ENCODE assay signal across 14 cellular contexts in the genomic region with DNA sequence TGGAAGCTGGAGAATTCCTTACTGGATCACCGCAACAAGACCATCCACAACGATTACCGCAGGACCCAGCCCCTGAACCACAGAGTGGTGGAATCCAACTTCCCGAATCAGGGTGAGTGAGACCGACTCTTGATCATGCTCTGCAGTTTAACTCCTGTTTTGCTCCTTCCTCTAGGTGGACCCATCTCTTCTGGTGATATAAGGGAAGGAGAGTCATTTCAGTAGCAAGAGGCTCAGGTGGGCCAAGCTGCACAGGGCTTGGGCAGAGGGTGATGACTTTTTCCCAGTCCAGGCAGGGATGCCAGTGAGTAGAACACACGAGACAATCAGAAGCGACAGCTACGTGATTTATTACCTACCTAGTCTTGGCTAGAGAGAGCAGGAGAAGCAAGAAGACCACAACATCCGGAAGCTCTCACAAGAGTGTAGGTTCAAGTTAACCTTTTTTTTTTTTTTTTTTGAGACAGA. TPM values are rescaled to one million over a fixed set of nuclear protein-coding genes. Genes with fewer than 3 reads are reported as not detected.
DNase-seq lines count a peak whose midpoint lies in the region; ATAC-seq and TF ChIP-seq lines count a peak whose summit lies in the region.
"Had no signal": no experiment of that assay in that cellular context is flagged by ENCODE, and none has a peak within 500 bp of the region (broad histone marks: within the 10 kb centered on the region; RNA-seq: fewer than 3 reads in every experiment).

No MANE protein-coding gene starts in this region.

- no peak for TF ChIP-seq POLR2A in NB4 (IDR thresholded peaks at IDR 0.05; ENCODE audit: extremely low read depth, insufficient read length)

- no peak for TF ChIP-seq CTCF in NB4 (IDR thresholded peaks at IDR 0.05; ENCODE audit: low read depth, low read length)

- H3K27ac Mint-ChIP-seq in activated CD4-positive, alpha-beta T cell treated with anti-CD3 and anti-CD28 coated beads for 36 hours, result peak overlapping the region; percentile 84
- H3K27ac Mint-ChIP-seq: type B pancreatic cell had no signal

- CTCF ChIA-PET in activated CD4-positive, alpha-beta T cell treated with anti-CD3 and anti-CD28 coated beads for 36 hours (lab: Charles Lee), result interaction anchor here (0.7 to 2.5 kb wide), 7 partner anchors 10 to 52 kb away, joined by 3 to 10 read pairs (median 6); no protein-coding TSS in a partner anchor

- H3K4me1 Mint-ChIP-seq in activated CD4-positive, alpha-beta T cell treated with anti-CD3 and anti-CD28 coated beads for 36 hours, result peaks cover 39% of the 10 kb centered on the region

- peak; percentile 74 for DNase-seq in activated CD4-positive, alpha-beta T cell treated with anti-CD3 and anti-CD28 coated beads for 36 hours
- no peak for DNase-seq in activated CD4-positive, alpha-beta T cell treated with anti-CD3 and anti-CD28 coated beads for 1 hour
- DNase-seq in NB4 (ENCODE audit: low read depth), result peak; percentile 29
- DNase-seq in activated effector memory CD4-positive, alpha-beta T cell treated with anti-CD3 and anti-CD28 coated beads, Interleukin-2, amount 50 U/mL, for 16 hours, result peak; percentile 69
- DNase-seq in stimulated activated CD4-positive, alpha-beta T cell treated with anti-CD3 and anti-CD28 coated beads, Interleukin-2, amount 100 ng/mL, for 24 hours, result peak; percentile 42
- DNase-seq in NCI-H2196 treated with DMSO at 0.1 percent for 48 hours (lab: John Stamatoyannopoulos, UW; ENCODE audit: unreplicated experiment), result no peak
- DNase-seq: IMR-90 had no signal

- no peaks in the 10 kb centered on the region for H3K36me3 Mint-ChIP-seq in activated CD4-positive, alpha-beta T cell treated with anti-CD3 and anti-CD28 coated beads for 36 hours (ENCODE audit: low read depth)
- H3K36me3 Mint-ChIP-seq: type B pancreatic cell had no signal

- POLR2A ChIA-PET in activated CD4-positive, alpha-beta T cell treated with anti-CD3 and anti-CD28 coated beads for 36 hours (lab: Charles Lee), result interaction anchor here (0.6 to 0.7 kb wide), 5 partner anchors 27 to 828 kb away, joined by 3 to 8 read pairs (median 4); no protein-coding TSS in a partner anchor

- intact Hi-C loops in activated CD4-positive, alpha-beta T cell treated with anti-CD3 and anti-CD28 coated beads for 36 hours (cut with DNase I, micrococcal nuclease), result loop anchor here (1.0 to 5.0 kb wide), 2 partner anchors 54 to 92 kb away; no protein-coding TSS in a partner anchor

- H3K4me3 Mint-ChIP-seq in activated CD4-positive, alpha-beta T cell treated with anti-CD3 and anti-CD28 coated beads for 36 hours, result peak overlapping the region; percentile 72
- H3K4me3 Mint-ChIP-seq: type B pancreatic cell had no signal

- no peaks in the 10 kb centered on the region for H3K27me3 Mint-ChIP-seq in activated CD4-positive, alpha-beta T cell treated with anti-CD3 and anti-CD28 coated beads for 36 hours
- H3K27me3 Mint-ChIP-seq: type B pancreatic cell had no signal

- peak; percentile 94 for ATAC-seq in activated CD4-positive, alpha-beta T cell treated with anti-CD3 and anti-CD28 coated beads for 36 hours
- no peak for ATAC-seq in HG03097 (IDR thresholded peaks at IDR 0.05; ENCODE audit: low FRiP score, unreplicated experiment)
- ATAC-seq in GM18867 (IDR thresholded peaks at IDR 0.05; ENCODE audit: unreplicated experiment), result no peak
- ATAC-seq: A549, SK-N-SH treated with all-trans-retinoic acid at 6 μM for 48 hours had no signal

- H3K9me3 Mint-ChIP-seq in activated CD4-positive, alpha-beta T cell treated with anti-CD3 and anti-CD28 coated beads for 36 hours (ENCODE audit: low read depth), result no peaks in the 10 kb centered on the region
- H3K9me3 Mint-ChIP-seq: type B pancreatic cell had no signal

- no peak overlapping the region for H3K4me3 ChIP-seq in NB4 (ENCODE audit: low read depth, low read length)
- H3K4me3 ChIP-seq: A549 had no signal

RNA-seq across cellular contexts. Expression of gene CA6, which starts 25.2 kb away (rescaled TPM):
- under 1 TPM in 1 of 2 experiments, not detected in 1; 0.27 TPM for total RNA-seq in activated CD4-positive, alpha-beta T cell treated with anti-CD3 and anti-CD28 coated beads for 36 hours
- total RNA-seq: IMR-90, myocyte, NCI-H460 had no signal

RNA-seq across cellular contexts. Expression of gene SLC2A7, which starts 55.3 kb away (rescaled TPM):
- total RNA-seq in activated CD4-positive, alpha-beta T cell treated with anti-CD3 and anti-CD28 coated beads for 36 hours, result not detected
- total RNA-seq: IMR-90, myocyte, NCI-H460 had no signal

Comparison
In these comparisons a context has a peak if more than half of its experiments do, and no peak if none do; other contexts are left out.
1. DNase-seq: peak in activated CD4-positive, alpha-beta T cell treated with anti-CD3 and anti-CD28 coated beads for 36 hours (single experiment), NB4 (single experiment), activated effector memory CD4-positive, alpha-beta T cell treated with anti-CD3 and anti-CD28 coated beads, Interleukin-2, amount 50 U/mL, for 16 hours (single experiment) and stimulated activated CD4-positive, alpha-beta T cell treated with anti-CD3 and anti-CD28 coated beads, Interleukin-2, amount 100 ng/mL, for 24 hours (2 of 2); none in activated CD4-positive, alpha-beta T cell treated with anti-CD3 and anti-CD28 coated beads for 1 hour (single experiment) and NCI-H2196 treated with DMSO at 0.1 percent for 48 hours (single experiment).